Comparison of ENCODE assay signal across 2 cellular contexts in the genomic region with DNA sequence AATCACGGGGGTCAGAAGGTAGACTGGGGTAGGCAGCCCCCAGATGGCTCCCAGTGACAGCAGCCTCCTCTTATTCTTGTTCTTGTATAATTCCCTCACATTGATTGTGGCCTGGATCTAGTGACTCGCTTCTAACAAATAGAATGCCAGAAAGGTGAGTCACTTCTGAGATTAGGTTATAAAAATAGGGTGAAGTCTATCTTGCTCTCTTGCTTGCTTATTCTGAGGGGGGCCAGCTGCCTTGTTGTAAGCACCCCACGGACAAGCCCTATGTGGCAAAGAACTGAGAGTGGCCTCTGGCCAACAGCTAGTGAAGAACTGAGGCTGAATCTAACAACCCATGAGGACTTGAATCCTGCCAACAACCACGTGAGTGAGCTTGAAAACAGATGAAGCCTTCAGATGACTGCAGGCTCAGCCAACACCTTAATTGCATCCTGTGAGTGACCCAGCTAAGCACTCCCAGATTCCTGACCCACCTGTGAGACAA.
TF ChIP-seq lines count a peak whose summit lies in the region.

No MANE protein-coding gene starts in this region.

TF ChIP-seq in HCT116, 20 proteins besides CTCF, POLR2A, EP300 and RAD21 (continued from another document):
- TF ChIP-seq JUND (IDR thresholded peaks at IDR 0.05), result peak; percentile 70
TF ChIP-seq in HCT116: peak in this region for 6.

TF ChIP-seq in WTC11, 78 proteins besides CTCF, POLR2A, EP300 and RAD21 (continued from another document):
- TF ChIP-seq, protein P1, sequence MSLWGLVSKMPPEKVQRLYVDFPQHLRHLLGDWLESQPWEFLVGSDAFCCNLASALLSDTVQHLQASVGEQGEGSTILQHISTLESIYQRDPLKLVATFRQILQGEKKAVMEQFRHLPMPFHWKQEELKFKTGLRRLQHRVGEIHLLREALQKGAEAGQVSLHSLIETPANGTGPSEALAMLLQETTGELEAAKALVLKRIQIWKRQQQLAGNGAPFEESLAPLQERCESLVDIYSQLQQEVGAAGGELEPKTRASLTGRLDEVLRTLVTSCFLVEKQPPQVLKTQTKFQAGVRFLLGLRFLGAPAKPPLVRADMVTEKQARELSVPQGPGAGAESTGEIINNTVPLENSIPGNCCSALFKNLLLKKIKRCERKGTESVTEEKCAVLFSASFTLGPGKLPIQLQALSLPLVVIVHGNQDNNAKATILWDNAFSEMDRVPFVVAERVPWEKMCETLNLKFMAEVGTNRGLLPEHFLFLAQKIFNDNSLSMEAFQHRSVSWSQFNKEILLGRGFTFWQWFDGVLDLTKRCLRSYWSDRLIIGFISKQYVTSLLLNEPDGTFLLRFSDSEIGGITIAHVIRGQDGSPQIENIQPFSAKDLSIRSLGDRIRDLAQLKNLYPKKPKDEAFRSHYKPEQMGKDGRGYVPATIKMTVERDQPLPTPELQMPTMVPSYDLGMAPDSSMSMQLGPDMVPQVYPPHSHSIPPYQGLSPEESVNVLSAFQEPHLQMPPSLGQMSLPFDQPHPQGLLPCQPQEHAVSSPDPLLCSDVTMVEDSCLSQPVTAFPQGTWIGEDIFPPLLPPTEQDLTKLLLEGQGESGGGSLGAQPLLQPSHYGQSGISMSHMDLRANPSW (CRISPR knock-in tag; conservative IDR thresholded peaks at IDR 0.05; ENCODE audit: low read depth), result no peak
- no peak for TF ChIP-seq NR1H2 (CRISPR knock-in tag; IDR thresholded peaks at IDR 0.05)
- no peak for TF ChIP-seq NR3C1 (CRISPR knock-in tag; conservative IDR thresholded peaks at IDR 0.05; ENCODE audit: low read depth)
- TF ChIP-seq ZNF138 (CRISPR knock-in tag; conservative IDR thresholded peaks at IDR 0.05), result no peak
- TF ChIP-seq, protein P2, sequence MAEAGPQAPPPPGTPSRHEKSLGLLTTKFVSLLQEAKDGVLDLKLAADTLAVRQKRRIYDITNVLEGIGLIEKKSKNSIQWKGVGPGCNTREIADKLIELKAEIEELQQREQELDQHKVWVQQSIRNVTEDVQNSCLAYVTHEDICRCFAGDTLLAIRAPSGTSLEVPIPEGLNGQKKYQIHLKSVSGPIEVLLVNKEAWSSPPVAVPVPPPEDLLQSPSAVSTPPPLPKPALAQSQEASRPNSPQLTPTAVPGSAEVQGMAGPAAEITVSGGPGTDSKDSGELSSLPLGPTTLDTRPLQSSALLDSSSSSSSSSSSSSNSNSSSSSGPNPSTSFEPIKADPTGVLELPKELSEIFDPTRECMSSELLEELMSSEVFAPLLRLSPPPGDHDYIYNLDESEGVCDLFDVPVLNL (CRISPR knock-in tag; IDR thresholded peaks at IDR 0.05; ENCODE audit: borderline replicate concordance, low read depth), result no peak
- TF ChIP-seq, protein P3, sequence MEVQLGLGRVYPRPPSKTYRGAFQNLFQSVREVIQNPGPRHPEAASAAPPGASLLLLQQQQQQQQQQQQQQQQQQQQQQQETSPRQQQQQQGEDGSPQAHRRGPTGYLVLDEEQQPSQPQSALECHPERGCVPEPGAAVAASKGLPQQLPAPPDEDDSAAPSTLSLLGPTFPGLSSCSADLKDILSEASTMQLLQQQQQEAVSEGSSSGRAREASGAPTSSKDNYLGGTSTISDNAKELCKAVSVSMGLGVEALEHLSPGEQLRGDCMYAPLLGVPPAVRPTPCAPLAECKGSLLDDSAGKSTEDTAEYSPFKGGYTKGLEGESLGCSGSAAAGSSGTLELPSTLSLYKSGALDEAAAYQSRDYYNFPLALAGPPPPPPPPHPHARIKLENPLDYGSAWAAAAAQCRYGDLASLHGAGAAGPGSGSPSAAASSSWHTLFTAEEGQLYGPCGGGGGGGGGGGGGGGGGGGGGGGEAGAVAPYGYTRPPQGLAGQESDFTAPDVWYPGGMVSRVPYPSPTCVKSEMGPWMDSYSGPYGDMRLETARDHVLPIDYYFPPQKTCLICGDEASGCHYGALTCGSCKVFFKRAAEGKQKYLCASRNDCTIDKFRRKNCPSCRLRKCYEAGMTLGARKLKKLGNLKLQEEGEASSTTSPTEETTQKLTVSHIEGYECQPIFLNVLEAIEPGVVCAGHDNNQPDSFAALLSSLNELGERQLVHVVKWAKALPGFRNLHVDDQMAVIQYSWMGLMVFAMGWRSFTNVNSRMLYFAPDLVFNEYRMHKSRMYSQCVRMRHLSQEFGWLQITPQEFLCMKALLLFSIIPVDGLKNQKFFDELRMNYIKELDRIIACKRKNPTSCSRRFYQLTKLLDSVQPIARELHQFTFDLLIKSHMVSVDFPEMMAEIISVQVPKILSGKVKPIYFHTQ (CRISPR knock-in tag; IDR thresholded peaks at IDR 0.05), result no peak
